In the genomic region with DNA sequence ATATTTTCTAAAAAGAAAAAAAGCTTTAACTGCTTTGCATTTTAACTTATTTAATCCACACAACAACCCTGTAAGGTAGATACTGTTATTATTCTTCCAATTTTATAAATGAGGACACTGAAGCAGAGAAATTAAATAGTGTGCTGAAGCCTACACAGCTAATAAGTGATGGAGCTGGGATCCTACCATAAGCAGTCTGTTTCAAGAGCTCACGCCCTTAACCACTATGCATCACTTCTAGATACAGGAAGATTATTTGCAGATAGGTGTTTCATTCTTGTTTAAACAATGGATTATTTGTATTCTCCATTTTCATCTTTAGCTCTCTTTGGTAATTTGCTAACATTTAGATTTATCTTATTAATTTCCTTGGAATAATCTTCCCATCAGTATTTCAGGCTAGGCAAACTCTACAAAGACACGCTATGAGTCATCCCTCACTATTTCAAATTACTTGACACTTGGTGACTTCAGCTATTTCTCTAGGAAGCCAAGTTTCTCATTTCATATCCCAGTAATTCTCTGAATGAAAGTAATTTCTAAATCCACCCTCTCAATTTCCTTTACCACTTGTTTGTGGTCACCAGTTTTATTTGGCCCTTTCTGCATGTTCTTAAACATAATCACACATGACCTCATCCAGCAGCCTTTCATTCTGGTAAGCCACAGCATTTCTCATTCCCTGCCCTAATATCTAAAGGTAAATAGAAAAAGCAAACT, we compare ENCODE assay signal across 11 cellular contexts.
DNase-seq lines count a peak whose midpoint lies in the region; ATAC-seq and TF ChIP-seq lines count a peak whose summit lies in the region.
"Had no signal": no experiment of that assay in that cellular context is flagged by ENCODE, and none has a peak within 500 bp of the region (broad histone marks: within the 10 kb centered on the region; RNA-seq: fewer than 3 reads in every experiment).

No MANE protein-coding gene starts in this region.

- DNase-seq in BJ (ENCODE audit: low read depth) (peak; percentile 76), HT1080 (ENCODE audit: low read depth) (peak; percentile 83), epithelial cell of proximal tubule (ENCODE audit: low read depth) (peak; percentile 13), NCI-H1092 (lab: John Stamatoyannopoulos, UW) (no peak), RKO (ENCODE audit: low spot score) (no peak)
- no peak for DNase-seq in stimulated activated CD4-positive, alpha-beta T cell treated with anti-CD3 and anti-CD28 coated beads, Interleukin-12 subunit alpha, Interleukin-12 subunit beta, amount 100 ng/mL, for 4 hours
- DNase-seq: DMS53; stimulated activated CD4-positive, alpha-beta T cell treated with anti-CD3 and anti-CD28 coated beads, Interleukin-4, amount 100 ng/mL, for 4 hours; tibial artery had no signal

- TF ChIP-seq CTCF in BJ (IDR thresholded peaks at IDR 0.05; ENCODE audit: insufficient read depth, low read depth, low read length), result no peak
- TF ChIP-seq CTCF in epithelial cell of proximal tubule (conservative IDR thresholded peaks at IDR 0.05; ENCODE audit: low read depth, low read length), result no peak

- no peaks in the 10 kb centered on the region for H3K27me3 ChIP-seq in BJ (ENCODE audit: control insufficient read depth, insufficient read depth, low read length)
- H3K27me3 ChIP-seq: tibial artery had no signal

- ATAC-seq in GM18861 (IDR thresholded peaks at IDR 0.05; ENCODE audit: unreplicated experiment), result peak; percentile 31
- no peak for ATAC-seq in esophagus mucosa

- POLR2A ChIA-PET in BJ (lab: Charles Lee), result no interaction called here

- CTCF ChIA-PET in BJ (lab: Yijun Ruan, JAX), result no interaction called here

- H3K36me3 ChIP-seq in BJ (ENCODE audit: control insufficient read depth, insufficient read depth, low read length), result no peaks in the 10 kb centered on the region
- H3K36me3 ChIP-seq: tibial artery had no signal

- H3K4me3 ChIP-seq in BJ (ENCODE audit: low read depth, low read length) (no peak overlapping the region), epithelial cell of proximal tubule (ENCODE audit: low read depth, low read length) (no peak overlapping the region)
- H3K4me3 ChIP-seq: tibial artery had no signal

Comparison
In these comparisons a context has a peak if more than half of its experiments do, and no peak if none do; other contexts are left out.
1. DNase-seq: peak in BJ (single experiment), HT1080 (single experiment) and epithelial cell of proximal tubule (single experiment); none in NCI-H1092 (single experiment), stimulated activated CD4-positive, alpha-beta T cell treated with anti-CD3 and anti-CD28 coated beads, Interleukin-12 subunit alpha, Interleukin-12 subunit beta, amount 100 ng/mL, for 4 hours (single experiment) and RKO (single experiment).